15 cellular contexts compared by ENCODE assay signal in the genomic region with DNA sequence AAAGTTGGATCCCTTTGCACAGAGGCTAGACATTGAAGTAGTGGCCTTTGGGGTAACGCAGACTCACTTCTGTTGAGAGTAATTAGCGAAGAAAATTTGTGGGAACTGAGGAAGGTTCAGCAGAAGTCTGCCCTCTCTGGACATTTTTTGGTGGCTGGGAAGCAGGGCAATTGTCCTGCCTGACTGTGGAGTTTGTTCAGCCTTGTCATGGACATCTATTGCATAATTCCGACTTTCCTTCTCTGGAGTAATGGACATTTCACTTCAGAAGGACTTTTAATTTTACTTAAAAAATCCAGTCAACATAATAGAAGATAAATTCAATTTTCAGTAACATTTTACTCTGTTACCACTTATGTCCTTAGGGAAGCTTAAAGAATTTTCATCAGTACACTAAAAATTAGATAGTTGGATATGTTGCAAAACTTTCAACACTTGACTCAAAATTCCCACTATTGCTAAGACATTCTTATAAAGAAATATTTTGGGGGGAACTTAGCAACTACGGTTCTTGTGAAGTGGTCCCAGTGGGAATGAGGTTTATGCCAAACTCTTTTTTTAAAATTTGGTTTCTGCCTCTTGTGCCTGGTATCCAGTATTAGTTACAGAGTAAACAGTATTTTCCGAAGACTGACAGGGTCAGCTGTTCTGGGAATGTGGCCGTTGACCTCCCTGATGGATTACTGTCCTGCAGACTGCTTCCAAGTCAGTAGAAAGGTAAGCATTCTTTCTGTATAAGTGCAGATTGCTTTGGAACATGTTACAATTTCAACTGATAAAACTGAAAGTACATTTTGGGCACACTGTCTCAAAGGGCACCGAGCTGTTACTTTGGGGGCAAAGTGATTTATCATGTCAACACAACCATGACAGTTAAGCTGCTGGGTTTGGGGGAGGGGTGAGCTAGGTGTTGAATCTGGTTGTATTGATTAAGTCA.
DNase-seq lines count a peak whose midpoint lies in the region; ATAC-seq and TF ChIP-seq lines count a peak whose summit lies in the region.
"Had no signal": no experiment of that assay in that cellular context is flagged by ENCODE, and none has a peak within 500 bp of the region (broad histone marks: within the 10 kb centered on the region; RNA-seq: fewer than 3 reads in every experiment).

No MANE protein-coding gene starts in this region.

- no peaks in the 10 kb centered on the region for H4K20me1 ChIP-seq in MM.1S (ENCODE audit: insufficient read depth, low read length)
- no peaks in the 10 kb centered on the region for H4K20me1 ChIP-seq in fibroblast of lung (ENCODE audit: control insufficient read depth, extremely low read depth, insufficient read depth, low read length)

- H3K18ac ChIP-seq in mesenchymal stem cell (ENCODE audit: low read depth in 1 of 2, low read length in 2 of 2) = peak overlapping the region in 1 of 2 experiments; percentile 17

- H3K27me3 ChIP-seq in MM.1S (replicated peaks; ENCODE audit: insufficient read depth, low read length) (no peaks in the 10 kb centered on the region), fibroblast of lung (ENCODE audit: control insufficient read depth, insufficient read depth, low read length) (no peaks in the 10 kb centered on the region), mesenchymal stem cell (ENCODE audit: control insufficient read depth in 1 of 2, insufficient read depth in 1 of 2, low read length in 2 of 2) (no peaks in the 10 kb centered on the region), thyroid gland (no peaks in the 10 kb centered on the region)

- H4K91ac ChIP-seq in mesenchymal stem cell (ENCODE audit: low read length) = no peak overlapping the region

- no peak overlapping the region for H3K4ac ChIP-seq in mesenchymal stem cell (ENCODE audit: low read depth in 1 of 2, low read length in 2 of 2)

- no peak for ATAC-seq in stimulated activated naive CD8-positive, alpha-beta T cell treated with anti-CD3 and anti-CD28 coated beads, Interleukin-15, amount 100 ng/mL, for 72 hours
- ATAC-seq: CD8-positive, alpha-beta T cell; K562; WTC11 had no signal

- H2AK5ac ChIP-seq in mesenchymal stem cell (ENCODE audit: low read length, severe bottlenecking) = no peak overlapping the region

- H3K36me3 ChIP-seq in MM.1S (replicated peaks; ENCODE audit: insufficient read depth, low read length) (no peaks in the 10 kb centered on the region), fibroblast of lung (ENCODE audit: control insufficient read depth, insufficient read depth, low read length) (no peaks in the 10 kb centered on the region), mesenchymal stem cell (ENCODE audit: control insufficient read depth in 1 of 2, insufficient read depth in 2 of 2, low read depth in 1 of 2, low read length in 2 of 2) (no peaks in the 10 kb centered on the region), thyroid gland (no peaks in the 10 kb centered on the region)

- H4K8ac ChIP-seq in mesenchymal stem cell (ENCODE audit: low read length) = no peak overlapping the region

- TF ChIP-seq CTCF in MM.1S (IDR thresholded peaks at IDR 0.05; ENCODE audit: low read length) (no peak), fibroblast of lung (conservative IDR thresholded peaks at IDR 0.05 in 1 of 2, IDR thresholded peaks at IDR 0.05 in 1 of 2; ENCODE audit: low read depth in 1 of 2, low read length in 2 of 2) (no peak), thyroid gland (IDR thresholded peaks at IDR 0.05) (no peak), GM20000 (IDR thresholded peaks at IDR 0.05; ENCODE audit: extremely low read depth, missing control alignments) (no peak)

- H3K9me2 ChIP-seq in MM.1S (replicated peaks; ENCODE audit: insufficient read depth, low read length) = no peaks in the 10 kb centered on the region

- H3K79me2 ChIP-seq in MM.1S (ENCODE audit: low read length) = no peaks in the 10 kb centered on the region
- no peaks in the 10 kb centered on the region for H3K79me2 ChIP-seq in fibroblast of lung (ENCODE audit: control insufficient read depth, insufficient read depth, low read length)
- H3K79me2 ChIP-seq: parathyroid adenoma had no signal

- no peaks in the 10 kb centered on the region for H3K79me1 ChIP-seq in mesenchymal stem cell (replicated peaks; ENCODE audit: low read length, poor library complexity, severe bottlenecking)

- intact Hi-C loops in thyroid gland (cut with DNase I) = no loop called here
- intact Hi-C loops in posterior cingulate gyrus (cut with DNase I) = no loop called here

- no peak overlapping the region for H2BK5ac ChIP-seq in mesenchymal stem cell (ENCODE audit: low read depth, low read length, poor library complexity, severe bottlenecking)

- WGBS in mesenchymal stem cell = 56% methylated on average over 6 of the region's 7 CpGs
- WGBS in thyroid gland, 2 donors = 51 to 58% methylated on average over 7 of the region's 7 CpGs

- H3K23ac ChIP-seq in mesenchymal stem cell (ENCODE audit: low read length in 2 of 2) = no peak overlapping the region

- peak overlapping the region in 1 of 2 experiments; percentile 17 for H2BK12ac ChIP-seq in mesenchymal stem cell (ENCODE audit: low read length in 2 of 2)

- H2BK120ac ChIP-seq in mesenchymal stem cell (ENCODE audit: low read depth, low read length) = no peak overlapping the region

- H3K9me3 ChIP-seq in MM.1S (replicated peaks; ENCODE audit: insufficient read depth, low read length) (no peaks in the 10 kb centered on the region), fibroblast of lung (ENCODE audit: control insufficient read depth, insufficient read depth, low read depth, low read length) (no peaks in the 10 kb centered on the region), mesenchymal stem cell (ENCODE audit: control insufficient read depth, low read length) (no peaks in the 10 kb centered on the region), thyroid gland (no peaks in the 10 kb centered on the region)

- no peak overlapping the region for H3K4me3 Mint-ChIP-seq in stimulated activated naive CD8-positive, alpha-beta T cell treated with anti-CD3 and anti-CD28 coated beads, Interleukin-15, amount 100 ng/mL, for 72 hours
- H3K4me3 Mint-ChIP-seq: CD8-positive, alpha-beta T cell; WTC11 had no signal

- H3K9me3 Mint-ChIP-seq in stimulated activated naive CD8-positive, alpha-beta T cell treated with anti-CD3 and anti-CD28 coated beads, Interleukin-15, amount 100 ng/mL, for 72 hours = no peaks in the 10 kb centered on the region
- H3K9me3 Mint-ChIP-seq: CD8-positive, alpha-beta T cell had no signal

- DNase-seq in MM.1S (peak; percentile 16), fibroblast of lung (ENCODE audit: low read depth in 2 of 2) (peak; percentile 9 to 50), mesenchymal stem cell (peak; percentile 13), thyroid gland (peak; percentile 3 to 12), GM20000 (ENCODE audit: low spot score) (no peak), posterior cingulate gyrus (no peak)
- no peak for DNase-seq in stimulated activated naive CD8-positive, alpha-beta T cell treated with anti-CD3 and anti-CD28 coated beads, Interleukin-15, amount 100 ng/mL, for 72 hours
- DNase-seq: activated CD8-positive, alpha-beta memory T cell treated with anti-CD3 and anti-CD28 coated beads, Interleukin-2, amount 50 U/mL, for 4 hours; CD8-positive, alpha-beta T cell; NCI-H2029; stimulated activated CD4-positive, alpha-beta T cell treated with anti-CD3 and anti-CD28 coated beads, Interleukin-4, amount 100 ng/mL, for 4 hours; stimulated activated naive CD4-positive, alpha-beta T cell treated with Interleukin-2 at 50 U/mL for 16 hours had no signal

- H2BK15ac ChIP-seq in mesenchymal stem cell (ENCODE audit: low read depth, poor library complexity, severe bottlenecking) = no peak overlapping the region

- H3K4me3 ChIP-seq in MM.1S (ENCODE audit: low read length) (peak overlapping the region; percentile 15; the same call in 1 of the 2 replicates), fibroblast of lung (replicated peaks in 1 of 4; ENCODE audit: control extremely low read depth in 1 of 4, insufficient read depth in 1 of 4, low read depth in 3 of 4, low read length in 4 of 4) (no peak overlapping the region), mesenchymal stem cell (ENCODE audit: insufficient read depth in 1 of 2, low read depth in 1 of 2, low read length in 2 of 2) (peak overlapping the region in 1 of 2 experiments; percentile 58), thyroid gland (replicated peaks in 1 of 3) (peak overlapping the region in 1 of 3 donors; percentile 6)
- H3K4me3 ChIP-seq: K562 had no signal

- peak overlapping the region; percentile 32 for H3K4me2 ChIP-seq in MM.1S (ENCODE audit: low read depth, low read length)
- H3K4me2 ChIP-seq in fibroblast of lung (ENCODE audit: extremely low read depth, insufficient read depth, low read length) = no peak overlapping the region
- H3K4me2 ChIP-seq in mesenchymal stem cell (ENCODE audit: low read length, poor library complexity, severe bottlenecking) = no peak overlapping the region

- no peak for TF ChIP-seq POLR2A in thyroid gland (IDR thresholded peaks at IDR 0.05)

- H3K14ac ChIP-seq in mesenchymal stem cell (ENCODE audit: low read length in 2 of 2) = no peak overlapping the region

- H3K9ac ChIP-seq in MM.1S (ENCODE audit: low read length) = no peak overlapping the region; the same call in 1 of the 2 replicates
- H3K9ac ChIP-seq in fibroblast of lung (ENCODE audit: insufficient read depth, low read length) = no peak overlapping the region
- H3K9ac ChIP-seq in mesenchymal stem cell (ENCODE audit: low read length) = peak overlapping the region; percentile 67
- H3K9ac ChIP-seq: parathyroid adenoma had no signal

- H3K4me1 ChIP-seq in MM.1S (ENCODE audit: low read length) (no peaks in the 10 kb centered on the region), fibroblast of lung (ENCODE audit: control insufficient read depth, extremely low read depth, insufficient read depth, low read length) (no peaks in the 10 kb centered on the region), mesenchymal stem cell (ENCODE audit: control insufficient read depth, insufficient read depth, low read depth, low read length) (peaks cover 2% of the 10 kb centered on the region), thyroid gland (peaks cover 7 to 12% of the 10 kb centered on the region in 2 donors)
- H3K4me1 ChIP-seq: parathyroid adenoma had no signal

- H3K27ac ChIP-seq in MM.1S (ENCODE audit: low read length) (no peak overlapping the region), fibroblast of lung (ENCODE audit: insufficient read depth, low read length) (no peak overlapping the region), mesenchymal stem cell (ENCODE audit: low read length, poor library complexity, severe bottlenecking) (no peak overlapping the region), thyroid gland (peak overlapping the region; percentile 11 to 15 (median 13))
- H3K27ac ChIP-seq: parathyroid adenoma had no signal

- no peak overlapping the region for H3K27ac Mint-ChIP-seq in stimulated activated naive CD8-positive, alpha-beta T cell treated with anti-CD3 and anti-CD28 coated beads, Interleukin-15, amount 100 ng/mL, for 72 hours
- H3K27ac Mint-ChIP-seq: CD8-positive, alpha-beta T cell; WTC11 had no signal

- H3F3A ChIP-seq in MM.1S (ENCODE audit: insufficient read depth, low read length) = no peaks in the 10 kb centered on the region

- no peaks in the 10 kb centered on the region for H3K4me1 Mint-ChIP-seq in stimulated activated naive CD8-positive, alpha-beta T cell treated with anti-CD3 and anti-CD28 coated beads, Interleukin-15, amount 100 ng/mL, for 72 hours

- H3K27me3 Mint-ChIP-seq in stimulated activated naive CD8-positive, alpha-beta T cell treated with anti-CD3 and anti-CD28 coated beads, Interleukin-15, amount 100 ng/mL, for 72 hours = no peaks in the 10 kb centered on the region

- H2AFZ ChIP-seq in MM.1S (ENCODE audit: low read length) = peak overlapping the region; percentile 47
- no peak overlapping the region for H2AFZ ChIP-seq in fibroblast of lung (ENCODE audit: low read length)
- H2AFZ ChIP-seq in mesenchymal stem cell (ENCODE audit: low read depth, low read length) = no peak overlapping the region
- H2AFZ ChIP-seq: parathyroid adenoma had no signal

Comparison
In these comparisons a context has a peak if more than half of its experiments do, and no peak if none do; other contexts are left out.
1. DNase-seq: peak in MM.1S (single experiment), fibroblast of lung (2 of 2), mesenchymal stem cell (single experiment) and thyroid gland (2 of 2); none in GM20000 (single experiment), stimulated activated naive CD8-positive, alpha-beta T cell treated with anti-CD3 and anti-CD28 coated beads, Interleukin-15, amount 100 ng/mL, for 72 hours (0 of 2) and posterior cingulate gyrus (0 of 10).
2. H3K27ac ChIP-seq: peak in thyroid gland (3 of 3); none in MM.1S (single experiment), fibroblast of lung (single experiment) and mesenchymal stem cell (single experiment).